Comparison of ENCODE assay signal across 23 cellular contexts in the genomic region with DNA sequence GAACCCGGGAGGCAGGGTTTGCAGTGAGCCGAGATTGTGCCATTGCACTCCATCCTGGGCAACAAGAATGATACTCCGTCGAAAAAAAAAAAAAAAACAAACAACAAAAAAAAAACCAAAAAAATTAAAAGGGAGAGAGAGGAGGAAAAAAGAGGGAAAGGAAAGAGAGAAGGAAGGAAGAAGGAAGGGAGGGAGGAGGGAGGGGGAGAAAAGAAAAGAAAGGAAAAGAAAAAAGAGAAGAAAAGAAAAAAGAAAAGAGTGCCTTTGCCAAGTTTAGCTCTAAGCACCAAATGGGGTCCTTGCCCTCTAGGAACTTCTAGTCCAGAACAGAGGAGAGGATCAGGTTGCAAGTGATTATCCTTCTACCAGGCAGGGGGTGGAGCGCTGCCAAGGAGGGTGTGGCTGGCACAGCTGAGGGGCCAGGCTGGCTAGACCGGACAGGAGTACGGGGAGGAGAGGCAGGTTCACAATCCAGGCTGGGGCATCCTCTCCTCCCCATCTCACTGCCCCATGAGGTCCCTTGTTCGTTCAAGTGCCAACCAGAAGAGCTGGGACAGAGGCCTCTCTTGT. TPM values are rescaled to one million over a fixed set of nuclear protein-coding genes. Genes with fewer than 3 reads are reported as not detected.
DNase-seq lines count a peak whose midpoint lies in the region; ATAC-seq, FAIRE-seq and TF ChIP-seq lines count a peak whose summit lies in the region.
"Had no signal": no experiment of that assay in that cellular context is flagged by ENCODE, and none has a peak within 500 bp of the region (broad histone marks: within the 10 kb centered on the region; RNA-seq: fewer than 3 reads in every experiment).

No MANE protein-coding gene starts in this region.

- no peaks in the 10 kb centered on the region for H3K27me3 Mint-ChIP-seq in activated T-cell treated with anti-CD3 and anti-CD28 coated beads, Interleukin-2, amount 50 U/mL, for 72 hours (ENCODE audit: low read depth)
- H3K27me3 Mint-ChIP-seq: CD4-positive, alpha-beta memory T cell had no signal

- H3K27ac ChIP-seq in thyroid gland, result peak overlapping the region; percentile 91
- H3K27ac ChIP-seq: A549, BLaER1 had no signal

- DNase-seq in activated T-cell treated with anti-CD3 and anti-CD28 coated beads, Interleukin-2, amount 50 U/mL, for 72 hours, result no peak
- DNase-seq in activated T-cell treated with anti-CD3 and anti-CD28 coated beads, Interleukin-2, amount 50 U/mL, for 1 hour, result no peak
- DNase-seq in RPMI8226 (peak; percentile 20), epithelial cell of esophagus (ENCODE audit: low read depth) (peak; percentile 4), thyroid gland (peak; percentile 90 to 96), frontal cortex (ENCODE audit: low spot score in 2 of 2) (no peak)
- no peak for DNase-seq in activated CD8-positive, alpha-beta memory T cell treated with anti-CD3 and anti-CD28 coated beads, Interleukin-2, amount 50 U/mL, for 4 hours
- no peak for DNase-seq in activated naive CD4-positive, alpha-beta T cell treated with anti-CD3 and anti-CD28 coated beads, Interleukin-2, amount 50 U/mL, for 16 hours
- DNase-seq: CD4-positive, alpha-beta memory T cell; DMS79; HFFc6; IMR-90; Karpas-422; MG63; NCI-H1048; NCI-H1436; NCI-H1930; NCI-H2171; SHP77 treated with DMSO at 0.1 percent for 48 hours had no signal

- H3K36me3 Mint-ChIP-seq in activated T-cell treated with anti-CD3 and anti-CD28 coated beads, Interleukin-2, amount 50 U/mL, for 72 hours (ENCODE audit: insufficient read depth in 2 of 2), result no peaks in the 10 kb centered on the region
- H3K36me3 Mint-ChIP-seq: CD4-positive, alpha-beta memory T cell had no signal

- peaks cover 24 to 46% of the 10 kb centered on the region in 2 donors for H3K4me1 ChIP-seq in thyroid gland
- H3K4me1 ChIP-seq: A549 had no signal

- no peaks in the 10 kb centered on the region for H3K9me3 ChIP-seq in thyroid gland
- H3K9me3 ChIP-seq: A549, BLaER1, MG63 had no signal

- intact Hi-C loops in thyroid gland (cut with DNase I), result loop anchor here (5.0 kb wide), 1 partner anchor 216 kb away; no protein-coding TSS in a partner anchor

- H3K27me3 ChIP-seq in thyroid gland, result no peaks in the 10 kb centered on the region
- H3K27me3 ChIP-seq: BLaER1, MG63 had no signal

- H3K9me3 Mint-ChIP-seq in activated T-cell treated with anti-CD3 and anti-CD28 coated beads, Interleukin-2, amount 50 U/mL, for 72 hours, result no peaks in the 10 kb centered on the region
- H3K9me3 Mint-ChIP-seq: HFFc6 had no signal

- H3K4me3 Mint-ChIP-seq in activated T-cell treated with anti-CD3 and anti-CD28 coated beads, Interleukin-2, amount 50 U/mL, for 72 hours, result no peak overlapping the region
- H3K4me3 Mint-ChIP-seq: CD4-positive, alpha-beta memory T cell; HFFc6 had no signal

- ATAC-seq in activated T-cell treated with anti-CD3 and anti-CD28 coated beads, Interleukin-2, amount 50 U/mL, for 72 hours (replicated peaks in 1 of 2), result no peak
- ATAC-seq: A549, SK-N-SH treated with all-trans-retinoic acid at 6 μM for 48 hours had no signal

- FAIRE-seq in frontal cortex (lab: Jason Lieb, UNC), result no peak
- FAIRE-seq: A549, H54 had no signal

- 64 to 67% methylated on average over 8 of the region's 8 CpGs for WGBS in thyroid gland, 2 donors

- TF ChIP-seq CTCF in epithelial cell of esophagus (IDR thresholded peaks at IDR 0.05; ENCODE audit: insufficient read depth, low read depth, low read length, missing control alignments), result no peak
- TF ChIP-seq CTCF in thyroid gland (IDR thresholded peaks at IDR 0.05), result no peak

- H3K4me3 ChIP-seq in epithelial cell of esophagus (ENCODE audit: low read length), result no peak overlapping the region
- H3K4me3 ChIP-seq in thyroid gland (replicated peaks in 1 of 3), result no peak overlapping the region
- H3K4me3 ChIP-seq: A549, BLaER1, MG63 had no signal

- H3K36me3 ChIP-seq in thyroid gland, result no peaks in the 10 kb centered on the region
- H3K36me3 ChIP-seq: BLaER1, MG63 had no signal

- peak in 1 of 2 donors; percentile 72 for TF ChIP-seq POLR2A in thyroid gland (IDR thresholded peaks at IDR 0.05)

- peaks cover 13% of the 10 kb centered on the region for H3K4me1 Mint-ChIP-seq in activated T-cell treated with anti-CD3 and anti-CD28 coated beads, Interleukin-2, amount 50 U/mL, for 72 hours (ENCODE audit: low read depth)

- H3K27ac Mint-ChIP-seq in activated T-cell treated with anti-CD3 and anti-CD28 coated beads, Interleukin-2, amount 50 U/mL, for 72 hours, result peak overlapping the region; percentile 66
- H3K27ac Mint-ChIP-seq: HFFc6 had no signal

RNA-seq across cellular contexts. Expression of gene GNAS, which starts 19.1 kb away (rescaled TPM):
- total RNA-seq in activated T-cell treated with anti-CD3 and anti-CD28 coated beads, Interleukin-2, amount 50 U/mL, for 72 hours, result 100 to 1,000 TPM; 781 to 820 TPM
- total RNA-seq in thyroid gland (1,000 to 10,000 TPM; 2,457 to 5,038 (median 3,494) TPM), frontal cortex (481 TPM)

RNA-seq across cellular contexts. Expression of gene GNAS-AS1, which starts 20.9 kb away (rescaled TPM):
- total RNA-seq in activated T-cell treated with anti-CD3 and anti-CD28 coated beads, Interleukin-2, amount 50 U/mL, for 72 hours, result 1 to 10 TPM; 2.3 to 2.5 TPM
- 1 to 10 TPM in 2 of 4 donors, under 1 TPM in 2; 0.42 to 1.9 (median 1.1) TPM for total RNA-seq in thyroid gland
- total RNA-seq in frontal cortex, result 1.2 TPM

Comparison
In these comparisons a context has a peak if more than half of its experiments do, and no peak if none do; other contexts are left out.
1. DNase-seq: peak in RPMI8226 (single experiment), epithelial cell of esophagus (single experiment) and thyroid gland (2 of 2); none in activated T-cell treated with anti-CD3 and anti-CD28 coated beads, Interleukin-2, amount 50 U/mL, for 72 hours (0 of 2), activated T-cell treated with anti-CD3 and anti-CD28 coated beads, Interleukin-2, amount 50 U/mL, for 1 hour (single experiment), activated CD8-positive, alpha-beta memory T cell treated with anti-CD3 and anti-CD28 coated beads, Interleukin-2, amount 50 U/mL, for 4 hours (single experiment), activated naive CD4-positive, alpha-beta T cell treated with anti-CD3 and anti-CD28 coated beads, Interleukin-2, amount 50 U/mL, for 16 hours (single experiment) and frontal cortex (0 of 2).